31 cellular contexts compared by ENCODE assay signal in genomic region chr6:23316131-23316530, GRCh38.
DNase-seq lines count a peak whose midpoint lies in the region; ATAC-seq, FAIRE-seq and TF ChIP-seq lines count a peak whose summit lies in the region.
"Had no signal": no experiment of that assay in that cellular context is flagged by ENCODE, and none has a peak within 500 bp of the region (broad histone marks: within the 10 kb centered on the region; RNA-seq: fewer than 3 reads in every experiment).

No MANE protein-coding gene starts in this region.

- no peak for TF ChIP-seq RAD21 in IMR-90 (IDR thresholded peaks at IDR 0.05; ENCODE audit: low read length)
- TF ChIP-seq RAD21 in K562 (CRISPR knock-in tag; conservative IDR thresholded peaks at IDR 0.05 in 1 of 2, IDR thresholded peaks at IDR 0.05 in 1 of 2): no peak

- no peak for TF ChIP-seq EP300 in K562 (IDR thresholded peaks at IDR 0.05; ENCODE audit: low read length)

- no peak overlapping the region for H4K91ac ChIP-seq in IMR-90 (ENCODE audit: insufficient read depth, low read depth, low read length)

- H3K23ac ChIP-seq in IMR-90 (ENCODE audit: low read depth, low read length): no peak overlapping the region

- H2AFZ ChIP-seq in IMR-90 (replicated peaks; ENCODE audit: low read length, poor library complexity) (no peak overlapping the region), K562 (ENCODE audit: low read depth, low read length) (no peak overlapping the region)

- no peak overlapping the region for H3K56ac ChIP-seq in IMR-90 (ENCODE audit: extremely low read depth, insufficient read depth, low read length)

- CTCF ChIA-PET in IMR-90 (lab: Yijun Ruan, JAX) (interaction anchor here (0.6 kb wide), 1 partner anchor 966 kb away, joined by 3 read pairs; no protein-coding TSS in a partner anchor), K562 (lab: Yijun Ruan, JAX; ENCODE audit: low intra/inter-chr PET ratio) (no interaction called here)

- no peak overlapping the region for H4K5ac ChIP-seq in IMR-90 (ENCODE audit: low read depth, low read length)

- no peak overlapping the region for H2AK5ac ChIP-seq in IMR-90 (ENCODE audit: low read depth, low read length)

- no peak overlapping the region for H2AK9ac ChIP-seq in IMR-90 (replicated peaks; ENCODE audit: low read depth, low read length, poor library complexity)

- H3K9ac ChIP-seq in IMR-90 (ENCODE audit: low read depth, low read length) (no peak overlapping the region), K562 (ENCODE audit: insufficient read depth in 1 of 2, low read depth in 2 of 2, low read length in 2 of 2) (no peak overlapping the region)
- H3K9ac ChIP-seq: SK-N-SH had no signal

- H2BK5ac ChIP-seq in IMR-90 (ENCODE audit: low read depth, low read length, poor library complexity, severe bottlenecking): no peak overlapping the region

- peak; percentile 71 for DNase-seq in DMS53 (lab: John Stamatoyannopoulos, UW)
- peak; percentile 35 for DNase-seq in IMR-90
- no peak for DNase-seq in K562 (ENCODE audit: extremely low read depth in 1 of 4, low spot score in 3 of 4)
- DNase-seq in fibroblast of pulmonary artery (ENCODE audit: low read depth): peak; percentile 11
- no peak for DNase-seq in occipital lobe (lab: John Stamatoyannopoulos, UW)
- no peak for DNase-seq in left colon
- no peak for DNase-seq in G401 (ENCODE audit: low spot score)
- DNase-seq: activated CD4-positive, alpha-beta T cell treated with anti-CD3 and anti-CD28 coated beads for 4 hours; activated effector memory CD4-positive, alpha-beta T cell treated with anti-CD3 and anti-CD28 coated beads, Interleukin-2, amount 50 U/mL, for 16 hours; CD8-positive, alpha-beta T cell; DMS79 treated with DMSO at 0.1 percent for 48 hours; heart left ventricle; HFFc6; kidney glomerular epithelial cell; lower lobe of right lung; mucosa of descending colon; NCI-H1048; NCI-H1694 treated with DMSO at 0.1 percent for 48 hours; ovary; retina; RPMI8226; SK-N-SH; small intestine; stimulated activated CD4-positive, alpha-beta T cell treated with anti-CD3 and anti-CD28 coated beads, Interleukin-1b, Interleukin-23, amount 100 ng/mL, for 48 hours; stimulated activated CD8-positive, alpha-beta memory T cell treated with anti-CD3 and anti-CD28 coated beads, Interleukin-4, amount 100 ng/mL, for 48 hours; stomach; tibial artery had no signal

- no peak overlapping the region for H2BK20ac ChIP-seq in IMR-90 (ENCODE audit: low read depth, low read length)

- H3K4ac ChIP-seq in IMR-90 (ENCODE audit: low read depth, low read length): no peak overlapping the region

- no peak overlapping the region for H2BK15ac ChIP-seq in IMR-90 (ENCODE audit: low read depth, low read length)

- in situ Hi-C loops in IMR-90 (cut with MboI; ENCODE audit: low sequenced_read_pairs) (no loop called here), K562 (cut with MboI) (no loop called here), G401 (cut with HindIII; ENCODE audit: low sequenced_read_pairs) (no loop called here)

- BruUV-seq in IMR-90 (replicated peaks; lab: Mats Ljungman, UMichigan) (no TSS peak), K562 (replicated peaks; lab: Mats Ljungman, UMichigan) (no TSS peak)

- H3K36me3 ChIP-seq in IMR-90 (ENCODE audit: control insufficient read depth, insufficient read depth, low read length) (no peaks in the 10 kb centered on the region), K562 (ENCODE audit: control insufficient read depth, insufficient read depth, low read length) (no peaks in the 10 kb centered on the region)
- H3K36me3 ChIP-seq: heart left ventricle, lower lobe of right lung, ovary, stomach, tibial artery had no signal

- H4K8ac ChIP-seq in IMR-90 (ENCODE audit: low read depth in 2 of 2, low read length in 2 of 2): peak overlapping the region in 1 of 2 experiments; percentile 29; a peak in 1 of 4 replicates

- TF ChIP-seq POLR2A in IMR-90 (IDR thresholded peaks at IDR 0.05; ENCODE audit: low read depth, low read length): no peak
- TF ChIP-seq POLR2A in K562 (conservative IDR thresholded peaks at IDR 0.05): no peak

- H3K27ac ChIP-seq in IMR-90 (ENCODE audit: insufficient read depth, low read length): no peak overlapping the region
- no peak overlapping the region for H3K27ac ChIP-seq in K562 (ENCODE audit: extremely low read depth, low read depth, low read length)
- H3K27ac ChIP-seq: heart left ventricle, HL-60, lower lobe of right lung, ovary, stomach, tibial artery had no signal

- no peaks in the 10 kb centered on the region for H4K20me1 ChIP-seq in IMR-90 (ENCODE audit: insufficient read depth, low read length)
- H4K20me1 ChIP-seq in K562 (replicated peaks; ENCODE audit: control insufficient read depth, insufficient read depth, low read length): no peaks in the 10 kb centered on the region

- TF ChIP-seq CTCF in IMR-90 (conservative IDR thresholded peaks at IDR 0.05; ENCODE audit: low read depth, low read length) (no peak), K562 (IDR thresholded peaks at IDR 0.05 in 2 of 3, conservative IDR thresholded peaks at IDR 0.05 in 1 of 3; ENCODE audit: insufficient read depth in 2 of 3, low read depth in 1 of 3, low read length in 3 of 3) (no peak), fibroblast of pulmonary artery (IDR thresholded peaks at IDR 0.05; ENCODE audit: low read length, missing control alignments) (no peak)

- H3K4me2 ChIP-seq in IMR-90 (ENCODE audit: low read depth, low read length): no peak overlapping the region
- H3K4me2 ChIP-seq in K562 (ENCODE audit: insufficient read depth, low read length): no peak overlapping the region
- H3K4me2 ChIP-seq: SK-N-SH had no signal

- POLR2A ChIA-PET in IMR-90 (lab: Charles Lee; ENCODE audit: unreplicated experiment) (no interaction called here), K562 (lab: Yijun Ruan, JAX) (no interaction called here)

- dilution Hi-C loops in IMR-90 (cut with HindIII; ENCODE audit: low sequenced_read_pairs, unreplicated experiment): no loop called here

- no peaks in the 10 kb centered on the region for H3K9me3 ChIP-seq in IMR-90 (ENCODE audit: control insufficient read depth, insufficient read depth, low read length)
- H3K9me3 ChIP-seq in K562 (replicated peaks; ENCODE audit: control insufficient read depth, insufficient read depth, low read depth, low read length): no peaks in the 10 kb centered on the region; the same call in none of the 2 replicates
- H3K9me3 ChIP-seq: heart left ventricle, lower lobe of right lung, mucosa of descending colon, ovary, SK-N-SH, stomach, tibial artery had no signal

- H3K4me3 ChIP-seq in IMR-90 (ENCODE audit: insufficient read depth, low read depth, low read length): no peak overlapping the region
- H3K4me3 ChIP-seq in K562: no peak overlapping the region
- H3K4me3 ChIP-seq in fibroblast of pulmonary artery (replicated peaks; ENCODE audit: low read depth, low read length): no peak overlapping the region
- H3K4me3 ChIP-seq: heart left ventricle, lower lobe of right lung, mucosa of descending colon, ovary, stomach, tibial artery had no signal

- intact Hi-C loops in IMR-90 (cut with micrococcal nuclease) (no loop called here), K562 (cut with micrococcal nuclease) (no loop called here), left colon (cut with DNase I, micrococcal nuclease) (no loop called here)

- H3K9me1 ChIP-seq in IMR-90 (ENCODE audit: insufficient read depth, low read length) (no peaks in the 10 kb centered on the region; the same call in 1 of the 2 replicates), K562 (ENCODE audit: control insufficient read depth, insufficient read depth, low read length) (no peaks in the 10 kb centered on the region)

- no peak for FAIRE-seq in K562 (lab: Jason Lieb, UNC)
- FAIRE-seq: GM18507, HepG2, small intestine had no signal

- no peaks in the 10 kb centered on the region for H3K79me1 ChIP-seq in IMR-90 (ENCODE audit: low read depth in 1 of 2, low read length in 2 of 2)

- H3K79me2 ChIP-seq in K562 (ENCODE audit: control insufficient read depth, insufficient read depth, low read length): no peaks in the 10 kb centered on the region

- 0 out of 2 replicates have a peak overlapping the region, but pooled peaks have one; percentile 66 for H3K14ac ChIP-seq in IMR-90 (replicated peaks; ENCODE audit: low read depth, low read length)

- H2BK120ac ChIP-seq in IMR-90 (ENCODE audit: low read depth, low read length): no peak overlapping the region

- ATAC-seq in IMR-90 (ENCODE audit: low read depth) (peak; percentile 64), K562 (no peak), left colon (no peak), HG03108 (IDR thresholded peaks at IDR 0.05; ENCODE audit: unreplicated experiment) (no peak)
- ATAC-seq: CD8-positive, alpha-beta T cell; heart left ventricle; HepG2; lower lobe of right lung; mucosa of descending colon had no signal

- H3K18ac ChIP-seq in IMR-90 (ENCODE audit: low read depth, low read length): no peak overlapping the region

- no peaks in the 10 kb centered on the region for H3K4me1 ChIP-seq in IMR-90 (ENCODE audit: control insufficient read depth, insufficient read depth, low read length)
- no peaks in the 10 kb centered on the region for H3K4me1 ChIP-seq in K562 (replicated peaks in 1 of 2; ENCODE audit: control insufficient read depth in 2 of 2, insufficient read depth in 2 of 2, low read length in 2 of 2)
- H3K4me1 ChIP-seq: heart left ventricle, lower lobe of right lung, stomach, tibial artery had no signal

- 60% methylated on average over 1 of the region's 1 CpG; no CpG with 5 or more reads in 1 of the 2 experiments for WGBS in IMR-90 (ENCODE audit: extremely low coverage in 2 of 2, insufficient read length in 1 of 2), 2 experiments
- 0% methylated on average over 1 of the region's 1 CpG for WGBS in K562 (ENCODE audit: insufficient coverage, low coverage, missing lambda C conversion rate)

- H3K27me3 ChIP-seq in IMR-90 (ENCODE audit: control insufficient read depth, insufficient read depth, low read length) (no peaks in the 10 kb centered on the region), K562 (ENCODE audit: control insufficient read depth in 2 of 2, insufficient read depth in 2 of 2, low read length in 2 of 2) (no peaks in the 10 kb centered on the region)
- H3K27me3 ChIP-seq: heart left ventricle, ovary, stomach, tibial artery had no signal

TF ChIP-seq in IMR-90, 13 proteins besides CTCF, POLR2A, EP300 and RAD21 (continues in another document):
- TF ChIP-seq MAZ (IDR thresholded peaks at IDR 0.05; ENCODE audit: borderline replicate concordance, low read depth, low read length): no peak
- no peak for TF ChIP-seq SMC3 (IDR thresholded peaks at IDR 0.05; ENCODE audit: low read depth, low read length)
- TF ChIP-seq NFE2L2 (IDR thresholded peaks at IDR 0.05; ENCODE audit: low read depth, low read length): no peak
- no peak for TF ChIP-seq FOS (IDR thresholded peaks at IDR 0.05; ENCODE audit: low read depth, low read length)

TF ChIP-seq in K562, 482 proteins besides CTCF, POLR2A, EP300 and RAD21 (continues in another document):
- no peak for TF ChIP-seq ARID1B (IDR thresholded peaks at IDR 0.05)

Comparison
In these comparisons a context has a peak if more than half of its experiments do, and no peak if none do; other contexts are left out.
1. DNase-seq: peak in DMS53 (single experiment), IMR-90 (single experiment) and fibroblast of pulmonary artery (single experiment); none in K562 (0 of 4), occipital lobe (single experiment), left colon (0 of 2) and G401 (single experiment).